Comparison of ENCODE assay signal across 25 cellular contexts in genomic region chr3:155441026-155441425, GRCh38.
DNase-seq lines count a peak whose midpoint lies in the region; ATAC-seq and TF ChIP-seq lines count a peak whose summit lies in the region.
"Had no signal": no experiment of that assay in that cellular context is flagged by ENCODE, and none has a peak within 500 bp of the region (broad histone marks: within the 10 kb centered on the region; RNA-seq: fewer than 3 reads in every experiment).

No MANE protein-coding gene starts in this region.

- H3K27ac Mint-ChIP-seq in nephron progenitor cell, result peak overlapping the region; percentile 29
- H3K27ac Mint-ChIP-seq: CD8-positive, alpha-beta memory T cell had no signal

- H3K4me3 ChIP-seq in GM23248, result no peak overlapping the region
- H3K4me3 ChIP-seq: K562, MG63, PC-9, SK-N-MC had no signal

- H3K36me3 ChIP-seq in GM23248 (ENCODE audit: low read depth), result no peaks in the 10 kb centered on the region
- H3K36me3 ChIP-seq: MG63 had no signal

- no peak for TF ChIP-seq CTCF in nephron progenitor cell (IDR thresholded peaks at IDR 0.05)

- in situ Hi-C loops in GM23248 (cut with MboI), result no loop called here

- H3K9me3 ChIP-seq in GM23248 (ENCODE audit: low read depth), result no peaks in the 10 kb centered on the region
- H3K9me3 ChIP-seq: MG63 had no signal

- H4K20me1 ChIP-seq in GM23248 (ENCODE audit: insufficient read depth), result no peaks in the 10 kb centered on the region

- H3K4me1 Mint-ChIP-seq in nephron progenitor cell, result no peaks in the 10 kb centered on the region
- H3K4me1 Mint-ChIP-seq: CD8-positive, alpha-beta memory T cell had no signal

- H3K9ac ChIP-seq in GM23248, result no peak overlapping the region

- peaks cover 7% of the 10 kb centered on the region for H3K9me3 Mint-ChIP-seq in nephron progenitor cell

- peaks cover 37% of the 10 kb centered on the region for H3K4me1 ChIP-seq in GM23248 (ENCODE audit: insufficient read depth)

- H3K27me3 Mint-ChIP-seq in nephron progenitor cell (ENCODE audit: low read depth, poor library complexity), result peaks cover 2% of the 10 kb centered on the region

- no peak overlapping the region for H3K4me2 ChIP-seq in GM23248 (ENCODE audit: unreplicated experiment)
- H3K4me2 ChIP-seq: PC-9 had no signal

- no peak for ATAC-seq in HG03039 (IDR thresholded peaks at IDR 0.05; ENCODE audit: unreplicated experiment)
- ATAC-seq: HepG2, K562 had no signal

- DNase-seq in GM23248 (no peak), inferior parietal cortex (ENCODE audit: extremely low spot score) (peak; percentile 6), nephron progenitor cell (no peak), superior temporal gyrus (ENCODE audit: extremely low spot score) (peak; percentile 23), NCI-H128 (lab: John Stamatoyannopoulos, UW; ENCODE audit: unreplicated experiment) (no peak), glomerular visceral epithelial cell (ENCODE audit: extremely low spot score) (no peak)
- DNase-seq: AML-193; Calu3; CD8-positive, alpha-beta memory T cell; DMS153; GOT3; MG63; NCI-H1436 treated with DMSO at 0.1 percent for 48 hours; NCI-H1930; NCI-H226; NCI-H510A treated with DMSO at 0.1 percent for 48 hours; NCI-H748 treated with DMSO at 0.1 percent for 48 hours; PC-9; RPMI8226; SHP77 treated with DMSO at 0.1 percent for 48 hours had no signal

- H3K27ac ChIP-seq in GM23248, result no peak overlapping the region
- H3K27ac ChIP-seq: C4-2B, PC-9, SK-N-MC had no signal

- no peaks in the 10 kb centered on the region for H3K36me3 Mint-ChIP-seq in nephron progenitor cell (ENCODE audit: low read depth)
- H3K36me3 Mint-ChIP-seq: CD8-positive, alpha-beta memory T cell had no signal

- H2AFZ ChIP-seq in GM23248, result peak overlapping the region; percentile 35; the same call in 1 of the 2 replicates
- H2AFZ ChIP-seq: PC-9 had no signal

- H3K79me2 ChIP-seq in GM23248 (ENCODE audit: insufficient read depth), result no peaks in the 10 kb centered on the region

- 0 out of 2 replicates have a peak, but pooled peaks cover 3% of the 10 kb centered on the region for H3K9me2 ChIP-seq in GM23248 (ENCODE audit: insufficient read depth)

- WGBS in GM23248 (ENCODE audit: low coverage in 1 of 2, low lambda C conversion rate in 2 of 2, missing lambda C conversion rate in 2 of 2), 2 experiments, result 23 to 26% methylated on average over 2 of the region's 2 CpGs

- H3F3A ChIP-seq in GM23248 (ENCODE audit: insufficient read depth), result peaks cover 10% of the 10 kb centered on the region

- no peak overlapping the region for H3K4me3 Mint-ChIP-seq in nephron progenitor cell
- H3K4me3 Mint-ChIP-seq: CD8-positive, alpha-beta memory T cell had no signal

- H3K27me3 ChIP-seq in GM23248 (replicated peaks; ENCODE audit: insufficient read depth), result no peaks in the 10 kb centered on the region
- H3K27me3 ChIP-seq: MG63 had no signal

Comparison
In these comparisons a context has a peak if more than half of its experiments do, and no peak if none do; other contexts are left out.
1. DNase-seq: peak in inferior parietal cortex (single experiment) and superior temporal gyrus (single experiment); none in GM23248 (single experiment), nephron progenitor cell (single experiment), NCI-H128 (single experiment) and glomerular visceral epithelial cell (single experiment).